Comparison of ENCODE assay signal across 19 cellular contexts in genomic region chr9:108184009-108184408, GRCh38.
DNase-seq lines count a peak whose midpoint lies in the region; ATAC-seq, FAIRE-seq and TF ChIP-seq lines count a peak whose summit lies in the region.
"Had no signal": no experiment of that assay in that cellular context is flagged by ENCODE, and none has a peak within 500 bp of the region (broad histone marks: within the 10 kb centered on the region; RNA-seq: fewer than 3 reads in every experiment).

No MANE protein-coding gene starts in this region.

- FAIRE-seq in bronchial epithelial cell (lab: Jason Lieb, UNC): no peak
- FAIRE-seq: GM12891, GM19239, H1 had no signal

- no peaks in the 10 kb centered on the region for H4K20me1 ChIP-seq in hepatocyte (ENCODE audit: insufficient read depth, poor library complexity, severe bottlenecking)

- TF ChIP-seq EP300 in gastroesophageal sphincter (IDR thresholded peaks at IDR 0.05): no peak

- no peak for TF ChIP-seq POLR2A in gastroesophageal sphincter (IDR thresholded peaks at IDR 0.05)

- no peak overlapping the region for H3K4me2 ChIP-seq in hepatocyte

- H3K36me3 ChIP-seq in bronchial epithelial cell (ENCODE audit: control insufficient read depth, insufficient read depth, low read length) (no peaks in the 10 kb centered on the region), hepatocyte (replicated peaks; ENCODE audit: insufficient read depth, low read depth) (no peaks in the 10 kb centered on the region), gastroesophageal sphincter (no peaks in the 10 kb centered on the region)

- H3K4me1 ChIP-seq in hepatocyte (ENCODE audit: insufficient read depth) (no peaks in the 10 kb centered on the region), gastroesophageal sphincter (peaks cover 0 to 12% (median 0%) of the 10 kb centered on the region in 3 donors)

- TF ChIP-seq CTCF in bronchial epithelial cell (IDR thresholded peaks at IDR 0.05; ENCODE audit: insufficient read depth, low read length, severe bottlenecking): no peak
- TF ChIP-seq CTCF in epithelial cell of esophagus (IDR thresholded peaks at IDR 0.05; ENCODE audit: insufficient read depth, low read depth, low read length, missing control alignments): no peak
- TF ChIP-seq CTCF in hepatocyte (IDR thresholded peaks at IDR 0.05; ENCODE audit: poor library complexity): no peak
- TF ChIP-seq CTCF in gastroesophageal sphincter (IDR thresholded peaks at IDR 0.05): no peak

- no peak overlapping the region for H3K4me3 ChIP-seq in bronchial epithelial cell (ENCODE audit: low read depth, low read length)
- H3K4me3 ChIP-seq in epithelial cell of esophagus (ENCODE audit: low read length): no peak overlapping the region
- no peak overlapping the region for H3K4me3 ChIP-seq in hepatocyte
- no peak overlapping the region for H3K4me3 ChIP-seq in gastroesophageal sphincter
- H3K4me3 ChIP-seq: GM23248 had no signal

- H3K79me2 ChIP-seq in hepatocyte: no peaks in the 10 kb centered on the region

- H3K27me3 ChIP-seq in bronchial epithelial cell (ENCODE audit: control insufficient read depth, insufficient read depth, low read length) (no peaks in the 10 kb centered on the region), hepatocyte (no peaks in the 10 kb centered on the region), gastroesophageal sphincter (no peaks in the 10 kb centered on the region)

- WGBS in hepatocyte (ENCODE audit: low lambda C conversion rate, missing lambda C conversion rate): 95% methylated on average over 3 of the region's 3 CpGs
- WGBS in gastroesophageal sphincter (ENCODE audit: low coverage in 1 of 2), 2 donors: 91 to 95% methylated on average over 1 to 3 of the region's 3 CpGs

- DNase-seq in bronchial epithelial cell (ENCODE audit: low read depth) (peak; percentile 64), epithelial cell of esophagus (ENCODE audit: low read depth) (peak; percentile 54), hepatocyte (ENCODE audit: low spot score) (no peak)
- DNase-seq: C1 segment of cervical spinal cord; Calu3; CD4-positive, alpha-beta memory T cell; COR-L47; DMS53; DMS79 treated with DMSO at 0.1 percent for 48 hours; GF-D8; GM23248; H7; HCEC 1CT had no signal

- H2AFZ ChIP-seq in hepatocyte: no peak overlapping the region

- H3K9me3 ChIP-seq in hepatocyte (ENCODE audit: low read depth): no peaks in the 10 kb centered on the region
- H3K9me3 ChIP-seq in gastroesophageal sphincter: no peaks in the 10 kb centered on the region

- no peaks in the 10 kb centered on the region for H3K9me2 ChIP-seq in hepatocyte (replicated peaks; ENCODE audit: insufficient read depth)

- peak overlapping the region; percentile 82 for H3K27ac ChIP-seq in hepatocyte
- H3K27ac ChIP-seq in gastroesophageal sphincter: no peak overlapping the region

- ATAC-seq in HG03469 (IDR thresholded peaks at IDR 0.05; ENCODE audit: unreplicated experiment) (no peak), gastroesophageal sphincter (no peak), GM18502 (IDR thresholded peaks at IDR 0.05; ENCODE audit: poor library complexity, unreplicated experiment) (no peak)
